ENCODE assay signal across 8 cellular contexts in the genomic region with DNA sequence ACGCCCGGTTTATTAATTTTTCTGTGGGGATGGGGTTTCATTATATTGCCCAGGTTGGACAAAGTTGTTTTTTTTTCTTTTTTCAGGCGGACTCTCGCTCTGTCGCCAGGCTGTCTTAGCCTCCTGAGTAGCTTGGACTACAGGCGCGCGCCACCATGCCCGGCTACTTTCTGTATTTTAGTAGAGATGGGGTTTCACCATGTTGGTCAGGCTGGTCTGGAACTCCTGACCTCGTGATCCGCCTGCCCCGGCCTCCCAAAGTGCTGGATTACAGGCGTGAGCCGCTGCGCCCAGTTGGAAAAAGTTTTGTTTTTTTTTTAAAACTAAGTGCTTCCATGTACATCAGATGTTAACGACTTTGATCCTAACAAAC. TPM values are rescaled to one million over a fixed set of nuclear protein-coding genes. Genes with fewer than 3 reads are reported as not detected.
DNase-seq lines count a peak whose midpoint lies in the region; ATAC-seq and TF ChIP-seq lines count a peak whose summit lies in the region.

No MANE protein-coding gene starts in this region.

- no peak for ATAC-seq in activated CD4-positive, alpha-beta T cell treated with anti-CD3 and anti-CD28 coated beads for 36 hours

- H3K4me1 ChIP-seq in liver (ENCODE audit: control insufficient read depth in 4 of 4, insufficient read depth in 4 of 4, low read length in 3 of 4) (peaks cover 9 to 29% (median 24%) of the 10 kb centered on the region in 4 donors), thymus (ENCODE audit: control insufficient read depth, insufficient read depth, low read length) (peaks cover 12% of the 10 kb centered on the region)

- H3K36me3 ChIP-seq in liver (ENCODE audit: control insufficient read depth in 4 of 4, insufficient read depth in 3 of 4, low read depth in 1 of 4, low read length in 3 of 4) (peaks cover 2 to 9% (median 4%) of the 10 kb centered on the region in 4 donors), thymus (ENCODE audit: control insufficient read depth, insufficient read depth) (peaks cover 10% of the 10 kb centered on the region)

- no peak for TF ChIP-seq CTCF in astrocyte of the cerebellum (IDR thresholded peaks at IDR 0.05; ENCODE audit: low read depth, low read length, missing control alignments)
- TF ChIP-seq CTCF in liver (IDR thresholded peaks at IDR 0.05; ENCODE audit: low read depth, low read length, missing input control) = no peak
- TF ChIP-seq CTCF in GM13977 (IDR thresholded peaks at IDR 0.05; ENCODE audit: extremely low read depth, insufficient read depth, missing control alignments) = no peak

- H3K27ac ChIP-seq in liver (ENCODE audit: low read depth in 1 of 2, low read length in 2 of 2) = peak overlapping the region; percentile 90
- peak overlapping the region; percentile 87 for H3K27ac ChIP-seq in thymus (ENCODE audit: low read depth)

- no peaks in the 10 kb centered on the region for H3K27me3 Mint-ChIP-seq in activated CD4-positive, alpha-beta T cell treated with anti-CD3 and anti-CD28 coated beads for 36 hours

- intact Hi-C loops in activated CD4-positive, alpha-beta T cell treated with anti-CD3 and anti-CD28 coated beads for 36 hours (cut with DNase I, micrococcal nuclease) = loop anchor here (1.0 to 10.0 kb wide), 8 partner anchors 28 to 515 kb away; partner anchors contain the start of genes BUD31 (in 2 of the 2), PDAP1 (in 2 of the 2), ZNF789 (in 2 of the 2) and ZSCAN25 (in 2 of the 2)

- peak overlapping the region; percentile 72 for H3K4me3 ChIP-seq in astrocyte of the cerebellum (ENCODE audit: low read depth, low read length)
- H3K4me3 ChIP-seq in liver (ENCODE audit: low read depth in 1 of 3, low read length in 3 of 3) = peak overlapping the region; percentile 75 to 97 (median 94)
- H3K4me3 ChIP-seq in thymus (ENCODE audit: low read length) = peak overlapping the region; percentile 59

- no peaks in the 10 kb centered on the region for H3K27me3 ChIP-seq in liver (ENCODE audit: control insufficient read depth in 4 of 4, insufficient read depth in 4 of 4, low read length in 3 of 4)
- H3K27me3 ChIP-seq in thymus (ENCODE audit: control insufficient read depth, insufficient read depth) = no peaks in the 10 kb centered on the region

- WGBS in liver = 54% methylated on average over 16 of the region's 16 CpGs
- WGBS in thymus = 54% methylated on average over 16 of the region's 16 CpGs

- peak overlapping the region; percentile 66 to 87 for H3K9ac ChIP-seq in liver (ENCODE audit: low read depth in 1 of 2, low read length in 2 of 2)

- H3K4me3 Mint-ChIP-seq in activated CD4-positive, alpha-beta T cell treated with anti-CD3 and anti-CD28 coated beads for 36 hours = peak overlapping the region; percentile 97

- H3K9me3 ChIP-seq in liver (ENCODE audit: control insufficient read depth in 4 of 4, low read length in 3 of 4) = no peaks in the 10 kb centered on the region
- no peaks in the 10 kb centered on the region for H3K9me3 ChIP-seq in thymus (ENCODE audit: control insufficient read depth)

- H3K4me1 Mint-ChIP-seq in activated CD4-positive, alpha-beta T cell treated with anti-CD3 and anti-CD28 coated beads for 36 hours = peaks cover 25% of the 10 kb centered on the region

- CTCF ChIA-PET in activated CD4-positive, alpha-beta T cell treated with anti-CD3 and anti-CD28 coated beads for 36 hours (lab: Charles Lee) = interaction anchor here (0.7 to 1.2 kb wide), 3 partner anchors 35 to 415 kb away, joined by 3 to 5 read pairs (median 3); no protein-coding TSS in a partner anchor

- peak overlapping the region; percentile 100 for H3K27ac Mint-ChIP-seq in activated CD4-positive, alpha-beta T cell treated with anti-CD3 and anti-CD28 coated beads for 36 hours

- no peak for DNase-seq in activated CD4-positive, alpha-beta T cell treated with anti-CD3 and anti-CD28 coated beads for 36 hours
- no peak for DNase-seq in activated CD4-positive, alpha-beta T cell treated with anti-CD3 and anti-CD28 coated beads for 1 hour
- DNase-seq in astrocyte of the cerebellum (ENCODE audit: low read depth) (no peak), SIG-M5 treated with dmso at 0.1 percent for 504 hours (lab: John Stamatoyannopoulos, UW; ENCODE audit: unreplicated experiment) (no peak), GM13977 (ENCODE audit: low spot score) (no peak)
- DNase-seq in stimulated activated naive CD4-positive, alpha-beta T cell (lab: John Stamatoyannopoulos, UW) = no peak

- peaks cover 34% of the 10 kb centered on the region for H3K36me3 Mint-ChIP-seq in activated CD4-positive, alpha-beta T cell treated with anti-CD3 and anti-CD28 coated beads for 36 hours (ENCODE audit: low read depth)

- in situ Hi-C loops in astrocyte of the cerebellum (cut with HindIII; ENCODE audit: low sequenced_read_pairs) = no loop called here
- in situ Hi-C loops in GM13977 (cut with MboI; ENCODE audit: low pct_unique_long_range_greater_than_20kb, low sequenced_read_pairs, unreplicated experiment) = no loop called here

- POLR2A ChIA-PET in activated CD4-positive, alpha-beta T cell treated with anti-CD3 and anti-CD28 coated beads for 36 hours (lab: Charles Lee) = interaction anchor here (0.6 to 1.7 kb wide), 5 partner anchors 52 to 1574 kb away, joined by 3 to 9 read pairs (median 5); partner anchors contain the start of genes BUD31, FAM200A and ZNF655

- no peak for TF ChIP-seq RAD21 in liver (IDR thresholded peaks at IDR 0.05)

- H3K9me3 Mint-ChIP-seq in activated CD4-positive, alpha-beta T cell treated with anti-CD3 and anti-CD28 coated beads for 36 hours (ENCODE audit: low read depth) = peaks cover 6% of the 10 kb centered on the region

TF ChIP-seq in liver, 16 proteins besides CTCF, POLR2A, EP300 and RAD21 (continues in another document):
- no peak for TF ChIP-seq GABPA (IDR thresholded peaks at IDR 0.05 in 1 of 2, conservative IDR thresholded peaks at IDR 0.05 in 1 of 2)
- TF ChIP-seq, protein P1, sequence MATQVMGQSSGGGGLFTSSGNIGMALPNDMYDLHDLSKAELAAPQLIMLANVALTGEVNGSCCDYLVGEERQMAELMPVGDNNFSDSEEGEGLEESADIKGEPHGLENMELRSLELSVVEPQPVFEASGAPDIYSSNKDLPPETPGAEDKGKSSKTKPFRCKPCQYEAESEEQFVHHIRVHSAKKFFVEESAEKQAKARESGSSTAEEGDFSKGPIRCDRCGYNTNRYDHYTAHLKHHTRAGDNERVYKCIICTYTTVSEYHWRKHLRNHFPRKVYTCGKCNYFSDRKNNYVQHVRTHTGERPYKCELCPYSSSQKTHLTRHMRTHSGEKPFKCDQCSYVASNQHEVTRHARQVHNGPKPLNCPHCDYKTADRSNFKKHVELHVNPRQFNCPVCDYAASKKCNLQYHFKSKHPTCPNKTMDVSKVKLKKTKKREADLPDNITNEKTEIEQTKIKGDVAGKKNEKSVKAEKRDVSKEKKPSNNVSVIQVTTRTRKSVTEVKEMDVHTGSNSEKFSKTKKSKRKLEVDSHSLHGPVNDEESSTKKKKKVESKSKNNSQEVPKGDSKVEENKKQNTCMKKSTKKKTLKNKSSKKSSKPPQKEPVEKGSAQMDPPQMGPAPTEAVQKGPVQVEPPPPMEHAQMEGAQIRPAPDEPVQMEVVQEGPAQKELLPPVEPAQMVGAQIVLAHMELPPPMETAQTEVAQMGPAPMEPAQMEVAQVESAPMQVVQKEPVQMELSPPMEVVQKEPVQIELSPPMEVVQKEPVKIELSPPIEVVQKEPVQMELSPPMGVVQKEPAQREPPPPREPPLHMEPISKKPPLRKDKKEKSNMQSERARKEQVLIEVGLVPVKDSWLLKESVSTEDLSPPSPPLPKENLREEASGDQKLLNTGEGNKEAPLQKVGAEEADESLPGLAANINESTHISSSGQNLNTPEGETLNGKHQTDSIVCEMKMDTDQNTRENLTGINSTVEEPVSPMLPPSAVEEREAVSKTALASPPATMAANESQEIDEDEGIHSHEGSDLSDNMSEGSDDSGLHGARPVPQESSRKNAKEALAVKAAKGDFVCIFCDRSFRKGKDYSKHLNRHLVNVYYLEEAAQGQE (IDR thresholded peaks at IDR 0.05) = no peak
- no peak for TF ChIP-seq HNF4A (conservative IDR thresholded peaks at IDR 0.05)
- no peak for TF ChIP-seq FOXA2 (IDR thresholded peaks at IDR 0.05)
- no peak for TF ChIP-seq HNF4G (IDR thresholded peaks at IDR 0.05)
- TF ChIP-seq, protein P2, sequence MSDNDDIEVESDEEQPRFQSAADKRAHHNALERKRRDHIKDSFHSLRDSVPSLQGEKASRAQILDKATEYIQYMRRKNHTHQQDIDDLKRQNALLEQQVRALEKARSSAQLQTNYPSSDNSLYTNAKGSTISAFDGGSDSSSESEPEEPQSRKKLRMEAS (IDR thresholded peaks at IDR 0.05) = no peak
- no peak for TF ChIP-seq YY1 (IDR thresholded peaks at IDR 0.05)
- no peak for TF ChIP-seq EGR1 (IDR thresholded peaks at IDR 0.05; ENCODE audit: low read depth in 2 of 2)
- no peak for TF ChIP-seq FOXA1 (IDR thresholded peaks at IDR 0.05)

RNA-seq across cellular contexts. Expression of gene ZNF394, which starts 0.5 kb away (rescaled TPM):
- 10 to 100 TPM; 24.8 to 26.3 TPM for total RNA-seq in activated CD4-positive, alpha-beta T cell treated with anti-CD3 and anti-CD28 coated beads for 36 hours
- 10 to 100 TPM; 18.1 to 18.3 TPM for total RNA-seq in liver
- polyA plus RNA-seq in liver (1 to 10 TPM; 5.5 to 6.1 TPM), thymus (41.3 TPM)

RNA-seq across cellular contexts. Expression of gene ZKSCAN5, which starts 3.8 kb away (rescaled TPM):
- total RNA-seq in activated CD4-positive, alpha-beta T cell treated with anti-CD3 and anti-CD28 coated beads for 36 hours = 10 to 100 TPM; 10.1 to 12.1 TPM
- total RNA-seq in liver = 1 to 10 TPM; 4.7 to 5.4 TPM
- polyA plus RNA-seq in liver (1 to 10 TPM; 1.7 to 2.2 TPM), thymus (5.7 TPM)

RNA-seq across cellular contexts. Expression of gene ZNF789, which starts 27.9 kb away (rescaled TPM):
- total RNA-seq in activated CD4-positive, alpha-beta T cell treated with anti-CD3 and anti-CD28 coated beads for 36 hours = 10 to 100 TPM; 18.2 to 18.9 TPM
- total RNA-seq in liver = 1 to 10 TPM; 7.4 TPM
- polyA plus RNA-seq in liver = 1 to 10 TPM; 1.6 to 2.3 TPM
- 23.0 TPM for polyA plus RNA-seq in thymus

RNA-seq across cellular contexts. Expression of gene ATP5MF, which starts 34.7 kb away (rescaled TPM):
- 100 to 1,000 TPM; 342 to 386 TPM for total RNA-seq in activated CD4-positive, alpha-beta T cell treated with anti-CD3 and anti-CD28 coated beads for 36 hours
- 100 to 1,000 TPM; 260 to 266 TPM for total RNA-seq in liver
- 100 to 1,000 TPM; 530 to 607 TPM for polyA plus RNA-seq in liver
- polyA plus RNA-seq in thymus = 896 TPM

RNA-seq across cellular contexts. Expression of gene FAM200A, which starts 51.3 kb away (rescaled TPM):
- 1 to 10 TPM; 4.9 to 5.5 TPM for total RNA-seq in activated CD4-positive, alpha-beta T cell treated with anti-CD3 and anti-CD28 coated beads for 36 hours
- 1 to 10 TPM; 2.4 to 4.6 TPM for total RNA-seq in liver
- polyA plus RNA-seq in liver = 1 to 10 TPM; 1.0 to 1.7 TPM
- 11.2 TPM for polyA plus RNA-seq in thymus
